1 cellular context compared by ENCODE assay signal in genomic region chr7:155358066-155358947, GRCh38.
TF ChIP-seq lines count a peak whose summit lies in the region.

No MANE protein-coding gene starts in this region.

TF ChIP-seq in H1, 55 proteins besides CTCF, POLR2A, EP300 and RAD21 (continued from another document):
- TF ChIP-seq NRF1 (IDR thresholded peaks at IDR 0.05; ENCODE audit: low read depth, low read length) (no peak), HDAC6 (IDR thresholded peaks at IDR 0.05; ENCODE audit: low read depth, low read length) (no peak), CHD2 (IDR thresholded peaks at IDR 0.05; ENCODE audit: low read length) (no peak), SIRT6 (IDR thresholded peaks at IDR 0.05; ENCODE audit: low read length) (no peak), TEAD4 (IDR thresholded peaks at IDR 0.05; ENCODE audit: low read depth, low read length) (no peak), SP4 (IDR thresholded peaks at IDR 0.05; ENCODE audit: low read length) (no peak), KDM4A (IDR thresholded peaks at IDR 0.05; ENCODE audit: low read depth, low read length, severe bottlenecking) (no peak), NANOG (IDR thresholded peaks at IDR 0.05; ENCODE audit: insufficient read depth, low read depth, low read length, poor library complexity, severe bottlenecking) (no peak)
